In the genomic region with DNA sequence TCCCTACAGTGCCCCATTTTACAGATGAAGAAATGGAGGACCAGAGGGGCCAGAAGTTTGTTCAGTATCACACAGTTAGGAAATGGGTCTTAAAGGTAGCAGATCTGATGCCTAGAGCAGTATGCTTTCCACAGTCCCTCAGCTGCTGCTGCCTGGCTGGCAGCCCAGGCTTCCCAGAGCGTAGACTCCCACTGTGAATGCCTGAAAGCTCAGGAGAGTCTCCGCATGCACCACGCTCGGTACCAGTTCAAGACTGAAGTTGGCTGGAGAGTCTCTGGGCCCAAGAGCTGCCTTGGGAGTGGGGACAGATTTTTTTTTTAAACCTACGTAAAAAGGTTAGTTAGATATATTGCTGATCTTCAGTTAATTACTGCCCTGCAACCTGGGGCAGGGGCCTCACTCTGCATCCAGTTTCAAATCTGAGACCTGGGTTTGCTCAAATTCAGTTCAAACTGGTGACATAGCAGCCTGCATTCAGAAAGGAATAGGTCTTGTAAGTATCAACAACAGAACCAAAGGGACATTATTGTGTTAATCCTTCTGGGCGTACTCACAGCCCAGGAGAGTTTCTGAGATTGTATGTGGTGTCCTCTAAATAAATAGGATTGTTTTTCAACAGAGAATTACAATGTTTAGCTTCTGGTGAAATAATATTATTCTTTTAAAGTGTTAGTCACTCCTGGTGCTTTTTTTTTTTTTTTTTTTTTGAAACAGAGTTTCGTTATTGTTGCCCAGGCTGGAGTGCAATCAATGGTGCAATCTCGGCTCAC, we compare ENCODE assay signal across 28 cellular contexts. TPM values are rescaled to one million over a fixed set of nuclear protein-coding genes. Genes with fewer than 3 reads are reported as not detected.
DNase-seq lines count a peak whose midpoint lies in the region; ATAC-seq and TF ChIP-seq lines count a peak whose summit lies in the region.
"Had no signal": no experiment of that assay in that cellular context is flagged by ENCODE, and none has a peak within 500 bp of the region (broad histone marks: within the 10 kb centered on the region; RNA-seq: fewer than 3 reads in every experiment).

No MANE protein-coding gene starts in this region.

- no peak overlapping the region for H3K4me3 Mint-ChIP-seq in T-helper 17 cell
- no peak overlapping the region for H3K4me3 Mint-ChIP-seq in stimulated activated naive CD8-positive, alpha-beta T cell treated with anti-CD3 and anti-CD28 coated beads, Interleukin-15, amount 100 ng/mL, for 72 hours
- H3K4me3 Mint-ChIP-seq: activated CD4-positive, alpha-beta memory T cell treated with anti-CD3 and anti-CD28 coated beads, Interleukin-2, amount 10 ng/mL, durations not matched to agents 7 days and 5 days; HFFc6; neural crest cell had no signal

- WGBS in spleen, 5 donors, result 85 to 95% (median 91%) methylated on average over 8 of the region's 8 CpGs

- peaks cover 0 to 92% (median 48%) of the 10 kb centered on the region in 6 donors for H3K36me3 ChIP-seq in spleen

- H3K9me3 Mint-ChIP-seq in stimulated activated naive CD8-positive, alpha-beta T cell treated with anti-CD3 and anti-CD28 coated beads, Interleukin-15, amount 100 ng/mL, for 72 hours, result no peaks in the 10 kb centered on the region
- H3K9me3 Mint-ChIP-seq: activated CD4-positive, alpha-beta memory T cell treated with anti-CD3 and anti-CD28 coated beads, Interleukin-2, amount 10 ng/mL, durations not matched to agents 7 days and 5 days; brain; HFFc6; neural crest cell had no signal

- peak overlapping the region; percentile 65 for H3K27ac Mint-ChIP-seq in T-helper 17 cell
- H3K27ac Mint-ChIP-seq in stimulated activated naive CD8-positive, alpha-beta T cell treated with anti-CD3 and anti-CD28 coated beads, Interleukin-15, amount 100 ng/mL, for 72 hours, result no peak overlapping the region
- H3K27ac Mint-ChIP-seq: HFFc6 had no signal

- H3K9me3 ChIP-seq in T-helper 17 cell (ENCODE audit: control insufficient read depth, low read length, poor library complexity, severe bottlenecking), result no peaks in the 10 kb centered on the region
- H3K9me3 ChIP-seq in spleen, result no peaks in the 10 kb centered on the region
- H3K9me3 ChIP-seq: gastroesophageal sphincter had no signal

- peak overlapping the region in 1 of 8 donors; percentile 26 for H3K27ac ChIP-seq in spleen
- H3K27ac ChIP-seq: 22Rv1, gastroesophageal sphincter, PC-9, SK-N-MC had no signal

- H3K4me1 Mint-ChIP-seq in T-helper 17 cell, result peaks cover 4% of the 10 kb centered on the region
- no peaks in the 10 kb centered on the region for H3K4me1 Mint-ChIP-seq in stimulated activated naive CD8-positive, alpha-beta T cell treated with anti-CD3 and anti-CD28 coated beads, Interleukin-15, amount 100 ng/mL, for 72 hours
- H3K4me1 Mint-ChIP-seq: brain had no signal

- H3K27me3 Mint-ChIP-seq in T-helper 17 cell, result no peaks in the 10 kb centered on the region
- H3K27me3 Mint-ChIP-seq in stimulated activated naive CD8-positive, alpha-beta T cell treated with anti-CD3 and anti-CD28 coated beads, Interleukin-15, amount 100 ng/mL, for 72 hours, result no peaks in the 10 kb centered on the region
- H3K27me3 Mint-ChIP-seq: activated CD4-positive, alpha-beta memory T cell treated with anti-CD3 and anti-CD28 coated beads, Interleukin-2, amount 10 ng/mL, durations not matched to agents 7 days and 5 days; brain had no signal

- H3K27me3 ChIP-seq in spleen (replicated peaks in 1 of 7), result no peaks in the 10 kb centered on the region
- H3K27me3 ChIP-seq: gastroesophageal sphincter had no signal

- peaks cover 0 to 9% (median 1%) of the 10 kb centered on the region in 6 donors for H3K4me1 ChIP-seq in spleen
- H3K4me1 ChIP-seq: gastroesophageal sphincter had no signal

- intact Hi-C loops in spleen (cut with DNase I; ENCODE audit: low total_unique reads), result no loop called here

- no peak for TF ChIP-seq POLR2A in spleen (IDR thresholded peaks at IDR 0.05)

- no peak overlapping the region for H3K4me3 ChIP-seq in fibroblast of villous mesenchyme (ENCODE audit: low read depth, low read length)
- H3K4me3 ChIP-seq in spleen, result no peak overlapping the region
- H3K4me3 ChIP-seq: gastroesophageal sphincter, PC-9, SK-N-MC had no signal

- TF ChIP-seq CTCF in fibroblast of villous mesenchyme (IDR thresholded peaks at IDR 0.05; ENCODE audit: insufficient read depth, low read depth, low read length), result no peak
- TF ChIP-seq CTCF in spleen (IDR thresholded peaks at IDR 0.05 in 8 of 11, conservative IDR thresholded peaks at IDR 0.05 in 3 of 11), result no peak

- DNase-seq in DMS 273 (lab: John Stamatoyannopoulos, UW; ENCODE audit: unreplicated experiment) (peak; percentile 13), DMS 273 treated with DMSO at 0.1 percent for 48 hours (lab: John Stamatoyannopoulos, UW) (no peak), T-helper 17 cell (no peak), fibroblast of villous mesenchyme (ENCODE audit: low read depth) (peak; percentile 61), spleen (peak; percentile 51)
- DNase-seq in activated CD4-positive, alpha-beta T cell treated with anti-CD3 and anti-CD28 coated beads for 4 hours, result no peak
- no peak for DNase-seq in stimulated activated naive CD8-positive, alpha-beta T cell treated with anti-CD3 and anti-CD28 coated beads, Interleukin-15, amount 100 ng/mL, for 72 hours
- DNase-seq: activated CD4-positive, alpha-beta memory T cell treated with anti-CD3 and anti-CD28 coated beads, Interleukin-2, amount 10 ng/mL, durations not matched to agents 7 days and 5 days; activated CD8-positive, alpha-beta memory T cell treated with anti-CD3 and anti-CD28 coated beads, Interleukin-2, amount 50 U/mL, for 4 hours; activated naive CD4-positive, alpha-beta T cell treated with Interleukin-2 at 50 U/mL for 16 hours; GOT3; HFFc6; left colon; NCI-H1417; NCI-H2029; NCI-H2227 treated with DMSO at 0.1 percent for 48 hours; NCI-H526; PC-9; stimulated activated CD4-positive, alpha-beta T cell treated with anti-CD3 and anti-CD28 coated beads, Interleukin-15, amount 100 ng/mL, for 24 hours; stimulated activated CD4-positive, alpha-beta T cell treated with anti-CD3 and anti-CD28 coated beads, Interleukin-4, amount 100 ng/mL, for 4 hours; trophoblast cell had no signal

- ATAC-seq in T-helper 17 cell, result no peak
- no peak for ATAC-seq in GM19397 (IDR thresholded peaks at IDR 0.05; ENCODE audit: unreplicated experiment)
- no peak for ATAC-seq in stimulated activated naive CD8-positive, alpha-beta T cell treated with anti-CD3 and anti-CD28 coated beads, Interleukin-15, amount 100 ng/mL, for 72 hours
- ATAC-seq: activated CD4-positive, CD25-positive, alpha-beta regulatory T cell treated with anti-CD3 and anti-CD28 coated beads, Interleukin-2, amount 50 U/mL, for 24 hours; gastroesophageal sphincter; left colon had no signal

- H3K36me3 Mint-ChIP-seq in T-helper 17 cell (ENCODE audit: low read depth), result peaks cover 2% of the 10 kb centered on the region

RNA-seq across cellular contexts. Expression of a gene that starts 8.3 kb away (rescaled TPM):
- total RNA-seq in T-helper 17 cell (10 to 100 TPM; 38.1 to 44.9 TPM), fibroblast of villous mesenchyme (89.9 and 94.1 TPM in 2 replicates), spleen (10 to 100 TPM; 44.2 to 87.3 (median 54.7) TPM)
- 10 to 100 TPM; 30.6 to 53.1 (median 42.7) TPM for polyA plus RNA-seq in spleen

RNA-seq across cellular contexts. Expression of a gene that starts 54.2 kb away (rescaled TPM):
- total RNA-seq in T-helper 17 cell, result 10 to 100 TPM; 63.8 to 64.6 TPM
- 9.3 and 13.4 TPM in 2 replicates for total RNA-seq in fibroblast of villous mesenchyme
- 10 to 100 TPM; 51.5 to 92.9 (median 68.4) TPM for total RNA-seq in spleen
- polyA plus RNA-seq in spleen, result 10 to 100 TPM; 11.9 to 23.3 (median 13.9) TPM

Comparison
In these comparisons a context has a peak if more than half of its experiments do, and no peak if none do; other contexts are left out.
1. DNase-seq: peak in DMS 273 (single experiment), fibroblast of villous mesenchyme (single experiment) and spleen (single experiment); none in DMS 273 treated with DMSO at 0.1 percent for 48 hours (single experiment), T-helper 17 cell (0 of 3), activated CD4-positive, alpha-beta T cell treated with anti-CD3 and anti-CD28 coated beads for 4 hours (0 of 2) and stimulated activated naive CD8-positive, alpha-beta T cell treated with anti-CD3 and anti-CD28 coated beads, Interleukin-15, amount 100 ng/mL, for 72 hours (0 of 2).